23 cellular contexts compared by ENCODE assay signal in genomic region chr15:50959717-50960116, GRCh38. TPM values are rescaled to one million over a fixed set of nuclear protein-coding genes. Genes with fewer than 3 reads are reported as not detected.
DNase-seq lines count a peak whose midpoint lies in the region; ATAC-seq, FAIRE-seq and TF ChIP-seq lines count a peak whose summit lies in the region.
"Had no signal": no experiment of that assay in that cellular context is flagged by ENCODE, and none has a peak within 500 bp of the region (broad histone marks: within the 10 kb centered on the region; RNA-seq: fewer than 3 reads in every experiment).

No MANE protein-coding gene starts in this region.

- peaks cover 2% of the 10 kb centered on the region for H3K4me1 Mint-ChIP-seq in T-helper 2 cell treated with Interferon-gamma antibody and Interleukin-4, amounts not matched to agents 5 μg/mL and 100 μg/mL, for 36 hours (ENCODE audit: low read depth)
- H3K4me1 Mint-ChIP-seq in activated T-helper 17 cell treated with anti-CD3 and anti-CD28 coated beads, Interleukin-2, amount 50 U/mL, for 72 hours, result no peaks in the 10 kb centered on the region
- H3K4me1 Mint-ChIP-seq: CD14-positive monocyte, GM23338 had no signal

- no peaks in the 10 kb centered on the region for H3K9me2 ChIP-seq in OCI-LY7 (ENCODE audit: insufficient read depth, low read length)

- H2AFZ ChIP-seq in OCI-LY7 (ENCODE audit: low read length), result no peak overlapping the region
- H2AFZ ChIP-seq: GM23338 had no signal

- no peak for FAIRE-seq in frontal cortex (lab: Jason Lieb, UNC)
- FAIRE-seq: GM12891, HepG2 had no signal

- DNase-seq in GM12865 (ENCODE audit: low read depth) (peak; percentile 5), OCI-LY7 (ENCODE audit: low spot score) (no peak), C1 segment of cervical spinal cord (lab: John Stamatoyannopoulos, UW) (no peak), frontal cortex (ENCODE audit: low spot score in 2 of 2) (no peak)
- no peak for DNase-seq in T-helper 2 cell treated with Interferon-gamma antibody and Interleukin-4, amounts not matched to agents 5 μg/mL and 100 μg/mL, for 36 hours (ENCODE audit: low spot score)
- DNase-seq: ACHN; AML-193; Calu3; CD4-positive, alpha-beta memory T cell; DMS79 treated with DMSO at 0.1 percent for 48 hours; GF-D8; H7; HFFc6; Karpas-422; KBM-7 had no signal

- H3K27me3 Mint-ChIP-seq in T-helper 2 cell treated with Interferon-gamma antibody and Interleukin-4, amounts not matched to agents 5 μg/mL and 100 μg/mL, for 36 hours (ENCODE audit: low read depth), result no peaks in the 10 kb centered on the region
- no peaks in the 10 kb centered on the region for H3K27me3 Mint-ChIP-seq in activated T-helper 17 cell treated with anti-CD3 and anti-CD28 coated beads, Interleukin-2, amount 50 U/mL, for 72 hours
- H3K27me3 Mint-ChIP-seq: CD4-positive, alpha-beta memory T cell; IgD-negative memory B cell had no signal

- no peaks in the 10 kb centered on the region for H3K79me2 ChIP-seq in OCI-LY7 (ENCODE audit: insufficient read depth, low read depth, low read length)

- no peaks in the 10 kb centered on the region for H3K4me1 ChIP-seq in OCI-LY7 (ENCODE audit: insufficient read depth, low read length, poor library complexity, severe bottlenecking)

- peak; percentile 60 for ATAC-seq in HG03280 (IDR thresholded peaks at IDR 0.05; ENCODE audit: unreplicated experiment)
- no peak for ATAC-seq in activated T-helper 17 cell treated with anti-CD3 and anti-CD28 coated beads, Interleukin-2, amount 50 U/mL, for 72 hours (replicated peaks)
- ATAC-seq: GM23338, HCT116, HepG2 had no signal

- no peak overlapping the region for H3K4me2 ChIP-seq in OCI-LY7 (ENCODE audit: low read length)
- H3K4me2 ChIP-seq: GM23338 had no signal

- H3K27ac ChIP-seq in OCI-LY7 (ENCODE audit: low read depth, low read length, poor library complexity, severe bottlenecking), result no peak overlapping the region

- CTCF ChIA-PET in OCI-LY7 (lab: Charles Lee; ENCODE audit: unreplicated experiment), result no interaction called here

- H3K27ac Mint-ChIP-seq in T-helper 2 cell treated with Interferon-gamma antibody and Interleukin-4, amounts not matched to agents 5 μg/mL and 100 μg/mL, for 36 hours, result no peak overlapping the region
- H3K27ac Mint-ChIP-seq in activated T-helper 17 cell treated with anti-CD3 and anti-CD28 coated beads, Interleukin-2, amount 50 U/mL, for 72 hours, result no peak overlapping the region
- H3K27ac Mint-ChIP-seq: CD14-positive monocyte; CD4-positive, alpha-beta memory T cell; GM23338; HFFc6; IgD-negative memory B cell had no signal

- TF ChIP-seq CTCF in GM12865 (IDR thresholded peaks at IDR 0.05; ENCODE audit: insufficient read depth, low read depth, low read length, missing control alignments), result no peak
- TF ChIP-seq CTCF in OCI-LY7 (conservative IDR thresholded peaks at IDR 0.05; ENCODE audit: low read length), result no peak

- peaks cover 92% of the 10 kb centered on the region for H3K36me3 ChIP-seq in OCI-LY7 (ENCODE audit: insufficient read depth, low read length)

- H3K4me3 Mint-ChIP-seq in T-helper 2 cell treated with Interferon-gamma antibody and Interleukin-4, amounts not matched to agents 5 μg/mL and 100 μg/mL, for 36 hours, result no peak overlapping the region
- H3K4me3 Mint-ChIP-seq in activated T-helper 17 cell treated with anti-CD3 and anti-CD28 coated beads, Interleukin-2, amount 50 U/mL, for 72 hours, result no peak overlapping the region
- H3K4me3 Mint-ChIP-seq: CD14-positive monocyte; CD4-positive, alpha-beta memory T cell; GM23338; HFFc6 had no signal

- H3K4me3 ChIP-seq in GM12865 (ENCODE audit: low read depth, low read length) (no peak overlapping the region), OCI-LY7 (ENCODE audit: low read depth, low read length, poor library complexity, severe bottlenecking) (no peak overlapping the region)
- H3K4me3 ChIP-seq: GM23338 had no signal

- POLR2A ChIA-PET in OCI-LY7 (lab: Charles Lee), result no interaction called here

- peaks cover 75% of the 10 kb centered on the region for H3K9me3 Mint-ChIP-seq in T-helper 2 cell treated with Interferon-gamma antibody and Interleukin-4, amounts not matched to agents 5 μg/mL and 100 μg/mL, for 36 hours
- peaks cover 29% of the 10 kb centered on the region for H3K9me3 Mint-ChIP-seq in activated T-helper 17 cell treated with anti-CD3 and anti-CD28 coated beads, Interleukin-2, amount 50 U/mL, for 72 hours

- H3K9me3 ChIP-seq in OCI-LY7 (ENCODE audit: low read length), result peaks cover 47% of the 10 kb centered on the region; the same call in 1 of the 2 replicates

- H4K20me1 ChIP-seq in OCI-LY7 (ENCODE audit: insufficient read depth, low read length), result no peaks in the 10 kb centered on the region

- intact Hi-C loops in OCI-LY7 (cut with micrococcal nuclease; ENCODE audit: unreplicated experiment), result no loop called here

- peaks cover 92% of the 10 kb centered on the region for H3K36me3 Mint-ChIP-seq in T-helper 2 cell treated with Interferon-gamma antibody and Interleukin-4, amounts not matched to agents 5 μg/mL and 100 μg/mL, for 36 hours (ENCODE audit: low read depth)
- H3K36me3 Mint-ChIP-seq in activated T-helper 17 cell treated with anti-CD3 and anti-CD28 coated beads, Interleukin-2, amount 50 U/mL, for 72 hours (ENCODE audit: low read depth), result peaks cover 78% of the 10 kb centered on the region

- TSS peak; percentile 15 for BruUV-seq in OCI-LY7 (replicated peaks; lab: Mats Ljungman, UMichigan)

RNA-seq across cellular contexts. Expression of gene AP4E1, which starts 51.2 kb away (rescaled TPM):
- total RNA-seq in OCI-LY7 (2014; rRNA removed; shearing (Covaris generic)), result 5.4 and 7.6 TPM in 2 replicates
- total RNA-seq in OCI-LY7 (2022) (14.8 and 16.4 TPM in 2 replicates), frontal cortex (12.6 TPM)
- total RNA-seq in activated T-helper 17 cell treated with anti-CD3 and anti-CD28 coated beads, Interleukin-2, amount 50 U/mL, for 72 hours, result 10 to 100 TPM; 10.6 to 15.6 TPM
